In the genomic region with DNA sequence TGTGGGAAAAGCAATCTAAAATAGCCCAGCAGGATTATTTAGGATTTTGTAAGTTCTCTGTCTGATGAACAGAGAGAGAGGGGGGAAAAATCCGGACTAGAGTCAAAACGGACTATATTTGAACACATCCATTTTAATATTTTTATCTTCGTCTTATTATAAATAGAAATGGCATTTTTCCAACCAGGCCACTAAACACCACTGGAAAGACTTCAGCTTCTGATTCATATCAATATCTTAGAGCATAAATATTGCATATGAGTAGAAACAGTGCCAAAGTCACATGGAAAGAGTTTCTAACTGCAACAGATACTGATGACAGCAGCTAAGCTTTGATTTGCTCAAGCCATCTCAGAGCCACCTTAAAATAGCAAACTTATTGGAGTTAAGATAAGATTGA, we compare ENCODE assay signal across 2 cellular contexts.
TF ChIP-seq lines count a peak whose summit lies in the region.

No MANE protein-coding gene starts in this region.

TF ChIP-seq in GM23338, 12 proteins besides CTCF, POLR2A, EP300 and RAD21 (continued from another document):
- TF ChIP-seq, protein P1, sequence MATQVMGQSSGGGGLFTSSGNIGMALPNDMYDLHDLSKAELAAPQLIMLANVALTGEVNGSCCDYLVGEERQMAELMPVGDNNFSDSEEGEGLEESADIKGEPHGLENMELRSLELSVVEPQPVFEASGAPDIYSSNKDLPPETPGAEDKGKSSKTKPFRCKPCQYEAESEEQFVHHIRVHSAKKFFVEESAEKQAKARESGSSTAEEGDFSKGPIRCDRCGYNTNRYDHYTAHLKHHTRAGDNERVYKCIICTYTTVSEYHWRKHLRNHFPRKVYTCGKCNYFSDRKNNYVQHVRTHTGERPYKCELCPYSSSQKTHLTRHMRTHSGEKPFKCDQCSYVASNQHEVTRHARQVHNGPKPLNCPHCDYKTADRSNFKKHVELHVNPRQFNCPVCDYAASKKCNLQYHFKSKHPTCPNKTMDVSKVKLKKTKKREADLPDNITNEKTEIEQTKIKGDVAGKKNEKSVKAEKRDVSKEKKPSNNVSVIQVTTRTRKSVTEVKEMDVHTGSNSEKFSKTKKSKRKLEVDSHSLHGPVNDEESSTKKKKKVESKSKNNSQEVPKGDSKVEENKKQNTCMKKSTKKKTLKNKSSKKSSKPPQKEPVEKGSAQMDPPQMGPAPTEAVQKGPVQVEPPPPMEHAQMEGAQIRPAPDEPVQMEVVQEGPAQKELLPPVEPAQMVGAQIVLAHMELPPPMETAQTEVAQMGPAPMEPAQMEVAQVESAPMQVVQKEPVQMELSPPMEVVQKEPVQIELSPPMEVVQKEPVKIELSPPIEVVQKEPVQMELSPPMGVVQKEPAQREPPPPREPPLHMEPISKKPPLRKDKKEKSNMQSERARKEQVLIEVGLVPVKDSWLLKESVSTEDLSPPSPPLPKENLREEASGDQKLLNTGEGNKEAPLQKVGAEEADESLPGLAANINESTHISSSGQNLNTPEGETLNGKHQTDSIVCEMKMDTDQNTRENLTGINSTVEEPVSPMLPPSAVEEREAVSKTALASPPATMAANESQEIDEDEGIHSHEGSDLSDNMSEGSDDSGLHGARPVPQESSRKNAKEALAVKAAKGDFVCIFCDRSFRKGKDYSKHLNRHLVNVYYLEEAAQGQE (IDR thresholded peaks at IDR 0.05; ENCODE audit: unreplicated experiment), result peak; percentile 2
- no peak for TF ChIP-seq CREB1 (CRISPR knock-in tag; IDR thresholded peaks at IDR 0.05; ENCODE audit: low read depth)
- no peak for TF ChIP-seq POLR2AphosphoS5 (IDR thresholded peaks at IDR 0.05; ENCODE audit: low read depth)
- TF ChIP-seq EZH2phosphoT487 (IDR thresholded peaks at IDR 0.05; ENCODE audit: unreplicated experiment), result no peak

TF ChIP-seq in HepG2, 621 proteins besides CTCF, POLR2A, EP300 and RAD21 (continued from another document):
- TF ChIP-seq, protein P2, sequence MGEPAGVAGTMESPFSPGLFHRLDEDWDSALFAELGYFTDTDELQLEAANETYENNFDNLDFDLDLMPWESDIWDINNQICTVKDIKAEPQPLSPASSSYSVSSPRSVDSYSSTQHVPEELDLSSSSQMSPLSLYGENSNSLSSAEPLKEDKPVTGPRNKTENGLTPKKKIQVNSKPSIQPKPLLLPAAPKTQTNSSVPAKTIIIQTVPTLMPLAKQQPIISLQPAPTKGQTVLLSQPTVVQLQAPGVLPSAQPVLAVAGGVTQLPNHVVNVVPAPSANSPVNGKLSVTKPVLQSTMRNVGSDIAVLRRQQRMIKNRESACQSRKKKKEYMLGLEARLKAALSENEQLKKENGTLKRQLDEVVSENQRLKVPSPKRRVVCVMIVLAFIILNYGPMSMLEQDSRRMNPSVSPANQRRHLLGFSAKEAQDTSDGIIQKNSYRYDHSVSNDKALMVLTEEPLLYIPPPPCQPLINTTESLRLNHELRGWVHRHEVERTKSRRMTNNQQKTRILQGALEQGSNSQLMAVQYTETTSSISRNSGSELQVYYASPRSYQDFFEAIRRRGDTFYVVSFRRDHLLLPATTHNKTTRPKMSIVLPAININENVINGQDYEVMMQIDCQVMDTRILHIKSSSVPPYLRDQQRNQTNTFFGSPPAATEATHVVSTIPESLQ (CRISPR knock-in tag; conservative IDR thresholded peaks at IDR 0.05), result no peak
- TF ChIP-seq ZNF274 (CRISPR knock-in tag; IDR thresholded peaks at IDR 0.05), result no peak
